27 cellular contexts compared by ENCODE assay signal in the genomic region with DNA sequence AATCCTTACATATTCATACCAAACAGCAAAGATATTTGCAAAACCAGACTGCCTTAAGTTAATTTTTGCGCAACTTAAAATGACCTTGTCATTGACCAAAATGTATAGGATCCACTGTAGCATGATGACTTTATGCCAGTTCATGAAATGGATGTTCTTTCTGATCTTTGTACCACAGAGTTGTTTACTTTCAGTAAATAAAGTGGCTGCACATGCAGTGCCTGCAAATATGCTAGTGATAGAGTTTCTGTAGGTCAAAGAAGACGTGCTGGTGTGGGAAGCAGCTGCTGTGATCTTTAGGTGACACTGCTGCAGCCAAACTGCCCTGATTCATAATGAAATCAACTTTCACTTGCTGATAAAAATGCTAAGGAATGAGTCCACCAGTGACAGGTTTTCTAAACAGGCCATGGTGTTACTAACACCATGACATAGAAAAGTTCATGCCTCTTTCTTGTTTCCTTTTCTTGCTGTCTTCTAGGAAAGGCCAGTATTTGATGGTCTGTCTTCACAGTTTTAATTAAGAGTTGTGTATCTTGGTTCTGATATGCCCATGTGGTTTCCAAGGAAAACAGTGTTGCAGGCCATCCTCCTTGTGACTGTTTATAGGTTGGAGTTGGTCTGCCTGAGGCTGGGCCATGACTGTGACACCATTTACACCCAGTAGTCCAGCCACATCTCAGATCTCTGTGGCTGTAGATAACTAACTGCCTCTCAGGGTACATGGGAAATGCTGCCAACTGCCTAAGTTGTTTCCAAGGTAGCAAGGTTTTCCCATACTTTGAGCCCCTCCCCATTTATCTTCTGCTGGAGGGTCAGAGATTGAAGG.
DNase-seq lines count a peak whose midpoint lies in the region; ATAC-seq and TF ChIP-seq lines count a peak whose summit lies in the region.
"Had no signal": no experiment of that assay in that cellular context is flagged by ENCODE, and none has a peak within 500 bp of the region (broad histone marks: within the 10 kb centered on the region; RNA-seq: fewer than 3 reads in every experiment).

No MANE protein-coding gene starts in this region.

- 0 out of 2 replicates have a peak overlapping the region, but pooled peaks have one; percentile 4 for H3K27ac ChIP-seq in 22Rv1
- H3K27ac ChIP-seq in brain microvascular endothelial cell = no peak overlapping the region
- H3K27ac ChIP-seq in right lobe of liver = no peak overlapping the region
- no peak overlapping the region for H3K27ac ChIP-seq in RWPE1
- H3K27ac ChIP-seq: PC-9, SJSA1 had no signal

- POLR2A ChIA-PET in RWPE1 (lab: Yijun Ruan, JAX; ENCODE audit: low non-redundant PET) = no interaction called here

- H3K4me1 ChIP-seq in right lobe of liver = peaks cover 0 to 3% (median 0%) of the 10 kb centered on the region in 4 donors
- H3K4me1 ChIP-seq: BE2C, SJSA1 had no signal

- WGBS in right lobe of liver (ENCODE audit: insufficient coverage, low coverage, low lambda C conversion rate, missing lambda C conversion rate) = 55% methylated on average over 2 of the region's 2 CpGs

- ATAC-seq in right lobe of liver (peak; percentile 35 to 71 (median 62)), HG02981 (IDR thresholded peaks at IDR 0.05; ENCODE audit: unreplicated experiment) (no peak)

- intact Hi-C loops in right lobe of liver (cut with DNase I) = no loop called here

- H3K27me3 ChIP-seq in brain microvascular endothelial cell (replicated peaks) (no peaks in the 10 kb centered on the region), right lobe of liver (no peaks in the 10 kb centered on the region)
- H3K27me3 ChIP-seq: BE2C, SJSA1 had no signal

- no peak for TF ChIP-seq CTCF in 22Rv1 (IDR thresholded peaks at IDR 0.05)
- no peak for TF ChIP-seq CTCF in brain microvascular endothelial cell (IDR thresholded peaks at IDR 0.05; ENCODE audit: low read depth, low read length, missing control alignments)
- no peak for TF ChIP-seq CTCF in right lobe of liver (IDR thresholded peaks at IDR 0.05)
- TF ChIP-seq CTCF in RWPE1 (conservative IDR thresholded peaks at IDR 0.05; ENCODE audit: low read depth) = no peak

- DNase-seq in LHCN-M2 (ENCODE audit: low read depth) (peak; percentile 44), brain microvascular endothelial cell (peak; percentile 8), right lobe of liver (no peak), inferior parietal cortex (ENCODE audit: extremely low spot score) (no peak), RWPE1 (ENCODE audit: low spot score) (no peak)
- no peak for DNase-seq in activated T-cell treated with anti-CD3 and anti-CD28 coated beads, Interleukin-2, amount 50 U/mL, for 1 hour
- DNase-seq: 8988T; ACHN; BE2C; CD8-positive, alpha-beta memory T cell; DMS 273 treated with DMSO at 0.1 percent for 48 hours; DMS79; GF-D8; HCEC 1CT; NCI-H1105; NCI-H1436 treated with DMSO at 0.1 percent for 48 hours; NCI-H187 treated with DMSO at 0.1 percent for 48 hours; NCI-H2107; NCI-H446; NCI-H524 treated with DMSO at 0.1 percent for 48 hours; NCI-H774; NK-92 treated with Interleukin-12 subunit alpha and Interleukin-12 subunit beta, amount 100 ng/mL, for 24 hours; PC-9; Right ventricle myocardium superior had no signal

- no peak for TF ChIP-seq POLR2A in right lobe of liver (IDR thresholded peaks at IDR 0.05)

- no peaks in the 10 kb centered on the region for H3K9me3 ChIP-seq in right lobe of liver
- H3K9me3 ChIP-seq: BE2C, SJSA1 had no signal

- CTCF ChIA-PET in RWPE1 (lab: Yijun Ruan, JAX) = no interaction called here

- in situ Hi-C loops in brain microvascular endothelial cell (cut with HindIII; ENCODE audit: low pct_ligation_motif_present, low sequenced_read_pairs) = no loop called here

- H3K36me3 ChIP-seq in brain microvascular endothelial cell (replicated peaks) = no peaks in the 10 kb centered on the region
- H3K36me3 ChIP-seq in right lobe of liver = no peaks in the 10 kb centered on the region
- H3K36me3 ChIP-seq: BE2C had no signal

- H3K4me3 ChIP-seq in brain microvascular endothelial cell (ENCODE audit: low read depth, low read length) (no peak overlapping the region), right lobe of liver (no peak overlapping the region)
- H3K4me3 ChIP-seq: PC-9, SJSA1 had no signal

Comparison
In these comparisons a context has a peak if more than half of its experiments do, and no peak if none do; other contexts are left out.
1. DNase-seq: peak in LHCN-M2 (single experiment) and brain microvascular endothelial cell (single experiment); none in right lobe of liver (0 of 3), activated T-cell treated with anti-CD3 and anti-CD28 coated beads, Interleukin-2, amount 50 U/mL, for 1 hour (single experiment), inferior parietal cortex (single experiment) and RWPE1 (single experiment).